1 cellular context compared by ENCODE assay signal in the genomic region with DNA sequence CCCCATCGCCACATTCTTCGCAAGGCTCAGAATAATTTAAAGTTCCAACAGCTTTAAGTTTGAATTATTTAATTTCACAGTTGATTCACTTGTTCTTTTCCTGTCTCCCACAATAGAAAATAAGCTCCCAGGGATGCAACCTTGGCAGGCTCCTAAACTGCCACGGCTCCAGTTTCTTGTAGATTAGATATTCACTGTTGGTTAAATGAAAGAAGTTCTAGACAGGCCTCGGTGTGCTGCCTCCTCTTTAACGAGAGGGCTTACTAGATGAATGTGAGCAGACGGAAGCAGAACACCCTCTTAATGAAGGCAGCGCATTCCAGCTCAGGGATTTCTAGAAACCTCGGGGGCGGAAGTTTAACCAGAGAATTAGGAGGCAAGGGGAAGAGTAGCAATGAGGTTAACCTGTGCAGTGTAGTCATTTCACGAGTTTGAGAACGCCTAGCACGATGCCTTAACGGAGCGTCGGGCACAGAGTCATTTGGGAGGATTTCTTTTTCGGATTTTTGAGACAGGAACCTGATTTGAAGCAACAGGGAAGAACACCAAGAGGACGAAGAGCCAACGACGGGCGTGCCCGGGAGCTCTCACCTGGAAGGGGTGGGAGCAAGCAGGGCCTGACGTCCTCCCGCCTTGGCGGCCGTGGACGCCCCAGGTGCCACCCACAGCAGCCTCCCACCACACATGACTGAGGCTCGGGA.
TF ChIP-seq lines count a peak whose summit lies in the region.

No MANE protein-coding gene starts in this region.

TF ChIP-seq in HepG2, 621 proteins besides CTCF, POLR2A, EP300 and RAD21 (continued from another document and continues in another):
- TF ChIP-seq ZNF770 (CRISPR knock-in tag; IDR thresholded peaks at IDR 0.05) (0 out of 2 replicates have a peak, but pooled peaks have one; percentile 2), ZNF616 (CRISPR knock-in tag; IDR thresholded peaks at IDR 0.05; ENCODE audit: low read depth) (no peak), ZSCAN29 (CRISPR knock-in tag; conservative IDR thresholded peaks at IDR 0.05) (no peak), HNF1A (IDR thresholded peaks at IDR 0.05; ENCODE audit: low read depth) (no peak), HNF1A (CRISPR knock-in tag; IDR thresholded peaks at IDR 0.05; ENCODE audit: borderline replicate concordance) (no peak), THRA (CRISPR knock-in tag; IDR thresholded peaks at IDR 0.05; ENCODE audit: borderline replicate concordance) (no peak), MYPOP (CRISPR knock-in tag; IDR thresholded peaks at IDR 0.05) (no peak), KAT8 (CRISPR knock-in tag; IDR thresholded peaks at IDR 0.05) (no peak), ZNF598 (CRISPR knock-in tag; IDR thresholded peaks at IDR 0.05; ENCODE audit: borderline replicate concordance) (no peak), HOXA5 (CRISPR knock-in tag; IDR thresholded peaks at IDR 0.05) (no peak), HNRNPLL (IDR thresholded peaks at IDR 0.05; ENCODE audit: low read depth, low read length, poor library complexity, severe bottlenecking) (no peak), JUND (CRISPR knock-in tag; IDR thresholded peaks at IDR 0.05) (no peak; the same call in 1 of the 2 replicates), DR1 (CRISPR knock-in tag; IDR thresholded peaks at IDR 0.05) (0 out of 2 replicates have a peak, but pooled peaks have one; percentile 11), RFX3 (CRISPR knock-in tag; IDR thresholded peaks at IDR 0.05) (no peak), ZNF549 (CRISPR knock-in tag; IDR thresholded peaks at IDR 0.05) (no peak), TERF1 (CRISPR knock-in tag; IDR thresholded peaks at IDR 0.05) (no peak), ZFP37 (CRISPR knock-in tag; IDR thresholded peaks at IDR 0.05; ENCODE audit: borderline replicate concordance) (peak; percentile 17; the same call in 1 of the 2 replicates), TOPORS (CRISPR knock-in tag; IDR thresholded peaks at IDR 0.05) (no peak), ZSCAN25 (CRISPR knock-in tag; IDR thresholded peaks at IDR 0.05) (no peak), NFIC (IDR thresholded peaks at IDR 0.05; ENCODE audit: low read length) (no peak), ZBTB14 (CRISPR knock-in tag; IDR thresholded peaks at IDR 0.05) (no peak), ZNF317 (CRISPR knock-in tag; IDR thresholded peaks at IDR 0.05) (peak; percentile 77), MTA1 (CRISPR knock-in tag; IDR thresholded peaks at IDR 0.05; ENCODE audit: borderline replicate concordance) (no peak), KDM6A (CRISPR knock-in tag; IDR thresholded peaks at IDR 0.05; ENCODE audit: low read depth) (no peak), KDM5A (IDR thresholded peaks at IDR 0.05; ENCODE audit: borderline replicate concordance, low read length) (no peak), CREM (IDR thresholded peaks at IDR 0.05) (no peak), CREM (CRISPR knock-in tag; IDR thresholded peaks at IDR 0.05) (no peak), GATA4 (IDR thresholded peaks at IDR 0.05; ENCODE audit: borderline replicate concordance, low read depth) (no peak), ZBTB33 (CRISPR knock-in tag; IDR thresholded peaks at IDR 0.05) (no peak), TBX2 (CRISPR knock-in tag; IDR thresholded peaks at IDR 0.05; ENCODE audit: borderline replicate concordance) (no peak), RARA (CRISPR knock-in tag; IDR thresholded peaks at IDR 0.05) (no peak), SRSF9 (IDR thresholded peaks at IDR 0.05; ENCODE audit: borderline replicate concordance, insufficient read depth, low read depth, low read length, poor library complexity, severe bottlenecking) (no peak), EHMT2 (IDR thresholded peaks at IDR 0.05; ENCODE audit: borderline replicate concordance, low read depth, low read length) (no peak), SP4 (CRISPR knock-in tag; IDR thresholded peaks at IDR 0.05) (no peak), ZC3H4 (CRISPR knock-in tag; IDR thresholded peaks at IDR 0.05; ENCODE audit: borderline replicate concordance) (no peak; the same call in 1 of the 2 replicates), TOE1 (CRISPR knock-in tag; IDR thresholded peaks at IDR 0.05) (no peak), IKZF1 (IDR thresholded peaks at IDR 0.05) (no peak), ZNF367 (CRISPR knock-in tag; IDR thresholded peaks at IDR 0.05; ENCODE audit: borderline replicate concordance) (no peak), ZNF224 (CRISPR knock-in tag; IDR thresholded peaks at IDR 0.05) (no peak), NFKBIZ (CRISPR knock-in tag; IDR thresholded peaks at IDR 0.05) (no peak), YEATS2 (CRISPR knock-in tag; IDR thresholded peaks at IDR 0.05; ENCODE audit: borderline replicate concordance) (no peak), ZNF678 (CRISPR knock-in tag; IDR thresholded peaks at IDR 0.05) (no peak), GFI1 (CRISPR knock-in tag; IDR thresholded peaks at IDR 0.05; ENCODE audit: borderline replicate concordance) (no peak)
- TF ChIP-seq, protein P1, sequence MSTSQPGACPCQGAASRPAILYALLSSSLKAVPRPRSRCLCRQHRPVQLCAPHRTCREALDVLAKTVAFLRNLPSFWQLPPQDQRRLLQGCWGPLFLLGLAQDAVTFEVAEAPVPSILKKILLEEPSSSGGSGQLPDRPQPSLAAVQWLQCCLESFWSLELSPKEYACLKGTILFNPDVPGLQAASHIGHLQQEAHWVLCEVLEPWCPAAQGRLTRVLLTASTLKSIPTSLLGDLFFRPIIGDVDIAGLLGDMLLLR (CRISPR knock-in tag; IDR thresholded peaks at IDR 0.05) = 0 out of 2 replicates have a peak, but pooled peaks have one; percentile 0
- TF ChIP-seq, protein P2, sequence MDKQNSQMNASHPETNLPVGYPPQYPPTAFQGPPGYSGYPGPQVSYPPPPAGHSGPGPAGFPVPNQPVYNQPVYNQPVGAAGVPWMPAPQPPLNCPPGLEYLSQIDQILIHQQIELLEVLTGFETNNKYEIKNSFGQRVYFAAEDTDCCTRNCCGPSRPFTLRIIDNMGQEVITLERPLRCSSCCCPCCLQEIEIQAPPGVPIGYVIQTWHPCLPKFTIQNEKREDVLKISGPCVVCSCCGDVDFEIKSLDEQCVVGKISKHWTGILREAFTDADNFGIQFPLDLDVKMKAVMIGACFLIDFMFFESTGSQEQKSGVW (CRISPR knock-in tag; IDR thresholded peaks at IDR 0.05; ENCODE audit: borderline replicate concordance) = no peak
- TF ChIP-seq, protein P3, sequence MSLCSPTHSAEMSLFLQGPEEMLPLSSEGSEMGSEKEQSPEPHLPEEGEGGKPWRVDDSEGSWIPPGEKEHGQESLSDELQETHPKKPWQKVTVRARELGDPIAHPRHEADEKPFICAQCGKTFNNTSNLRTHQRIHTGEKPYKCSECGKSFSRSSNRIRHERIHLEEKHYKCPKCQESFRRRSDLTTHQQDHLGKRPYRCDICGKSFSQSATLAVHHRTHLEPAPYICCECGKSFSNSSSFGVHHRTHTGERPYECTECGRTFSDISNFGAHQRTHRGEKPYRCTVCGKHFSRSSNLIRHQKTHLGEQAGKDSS (CRISPR knock-in tag; IDR thresholded peaks at IDR 0.05; ENCODE audit: borderline replicate concordance, low read depth) = no peak
- TF ChIP-seq, protein P4, sequence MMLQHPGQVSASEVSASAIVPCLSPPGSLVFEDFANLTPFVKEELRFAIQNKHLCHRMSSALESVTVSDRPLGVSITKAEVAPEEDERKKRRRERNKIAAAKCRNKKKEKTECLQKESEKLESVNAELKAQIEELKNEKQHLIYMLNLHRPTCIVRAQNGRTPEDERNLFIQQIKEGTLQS (CRISPR knock-in tag; IDR thresholded peaks at IDR 0.05) = no peak
